Comparison of ENCODE assay signal across 9 cellular contexts in the genomic region with DNA sequence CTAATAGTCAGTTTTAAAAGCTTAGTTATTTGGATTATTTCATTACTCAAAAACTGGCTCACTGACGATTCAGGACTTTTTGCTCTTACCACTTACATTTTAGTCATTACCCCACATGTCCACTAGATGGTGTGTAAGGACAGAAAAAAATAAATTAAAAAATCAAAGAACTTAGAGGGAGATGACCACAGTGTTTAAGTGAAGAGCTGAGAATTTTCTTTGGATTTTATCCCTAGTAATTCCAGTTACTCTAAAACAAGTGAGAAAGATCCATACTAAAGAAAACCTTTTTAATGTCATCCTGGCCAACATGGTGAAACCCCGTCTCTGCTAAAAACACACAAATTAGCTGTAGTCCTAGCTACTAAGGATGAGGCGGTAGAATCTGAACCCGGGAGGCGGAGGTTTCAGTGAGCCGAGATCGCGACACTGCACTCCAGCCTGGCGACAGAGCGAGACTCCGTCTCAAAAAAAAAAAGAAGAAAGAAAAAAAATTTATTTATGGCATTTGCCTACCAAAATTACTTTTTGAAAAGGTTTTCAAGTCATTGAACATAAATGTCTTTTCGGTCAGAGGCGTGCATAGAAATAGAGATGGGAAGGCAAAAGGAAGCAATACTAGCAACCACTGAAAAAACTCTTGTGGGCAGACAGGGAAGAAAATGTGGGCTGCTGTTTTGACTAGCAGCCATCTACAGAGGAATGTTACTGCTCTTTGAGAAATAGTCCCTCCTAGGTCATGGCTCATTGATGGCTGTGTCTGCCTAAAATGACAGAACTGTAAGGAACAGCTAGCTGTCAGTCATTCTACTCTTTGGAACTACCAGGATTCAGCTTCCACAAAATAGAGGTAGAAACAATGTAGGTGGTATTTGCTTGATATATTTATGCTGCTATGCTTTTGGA. TPM values are rescaled to one million over a fixed set of nuclear protein-coding genes. Genes with fewer than 3 reads are reported as not detected.
DNase-seq lines count a peak whose midpoint lies in the region; ATAC-seq, FAIRE-seq and TF ChIP-seq lines count a peak whose summit lies in the region.
"Had no signal": no experiment of that assay in that cellular context is flagged by ENCODE, and none has a peak within 500 bp of the region (broad histone marks: within the 10 kb centered on the region; RNA-seq: fewer than 3 reads in every experiment).

No MANE protein-coding gene starts in this region.

- peak; percentile 64 for ATAC-seq in HG02759 (IDR thresholded peaks at IDR 0.05; ENCODE audit: unreplicated experiment)

- no peaks in the 10 kb centered on the region for H3K9me2 ChIP-seq in hepatocyte (replicated peaks; ENCODE audit: insufficient read depth)

- intact Hi-C loops in ascending aorta (cut with DNase I), result loop anchor here (1.0 kb wide), 1 partner anchor 104 kb away; no protein-coding TSS in a partner anchor

- H3K4me1 ChIP-seq in ascending aorta, result no peaks in the 10 kb centered on the region
- peaks cover 3% of the 10 kb centered on the region for H3K4me1 ChIP-seq in hepatocyte (ENCODE audit: insufficient read depth)
- no peaks in the 10 kb centered on the region for H3K4me1 ChIP-seq in small intestine (ENCODE audit: control insufficient read depth in 2 of 2, insufficient read depth in 1 of 2, low read depth in 1 of 2, low read length in 1 of 2)

- H2AFZ ChIP-seq in hepatocyte, result peak overlapping the region; percentile 24

- 17% methylated on average over 13 of the region's 13 CpGs for WGBS in hepatocyte (ENCODE audit: low lambda C conversion rate, missing lambda C conversion rate)
- WGBS in small intestine, 3 donors, result 40 to 66% (median 52%) methylated on average over 13 of the region's 13 CpGs

- H4K20me1 ChIP-seq in hepatocyte (ENCODE audit: insufficient read depth, poor library complexity, severe bottlenecking), result no peaks in the 10 kb centered on the region

- TF ChIP-seq CTCF in GM13976 (IDR thresholded peaks at IDR 0.05; ENCODE audit: borderline replicate concordance, control extremely low read depth, extremely low read depth, insufficient read depth, missing control alignments) (peak; percentile 43), ascending aorta (IDR thresholded peaks at IDR 0.05) (peak; percentile 54 to 74 (median 67)), hepatocyte (IDR thresholded peaks at IDR 0.05; ENCODE audit: poor library complexity) (peak; percentile 78)

- H3K27me3 ChIP-seq in ascending aorta, result no peaks in the 10 kb centered on the region
- no peaks in the 10 kb centered on the region for H3K27me3 ChIP-seq in hepatocyte
- H3K27me3 ChIP-seq in small intestine (ENCODE audit: control insufficient read depth in 2 of 2, insufficient read depth in 2 of 2, low read length in 2 of 2), result no peaks in the 10 kb centered on the region

- peak overlapping the region; percentile 67 for H3K4me2 ChIP-seq in hepatocyte

- peak; percentile 92 for FAIRE-seq in small intestine (lab: Jason Lieb, UNC)

- in situ Hi-C loops in GM13976 (cut with MboI; ENCODE audit: low sequenced_read_pairs, unreplicated experiment), result no loop called here

- no peak overlapping the region for H3K27ac ChIP-seq in ascending aorta
- peak overlapping the region; percentile 1 for H3K27ac ChIP-seq in hepatocyte
- H3K27ac ChIP-seq in small intestine (ENCODE audit: low read depth in 1 of 2, low read length in 1 of 2), result no peak overlapping the region

- H3K36me3 ChIP-seq in ascending aorta (no peaks in the 10 kb centered on the region), hepatocyte (replicated peaks; ENCODE audit: insufficient read depth, low read depth) (no peaks in the 10 kb centered on the region), small intestine (ENCODE audit: control insufficient read depth in 2 of 2, insufficient read depth in 2 of 2, low read length in 2 of 2) (no peaks in the 10 kb centered on the region)

- H3K9me3 ChIP-seq in ascending aorta (no peaks in the 10 kb centered on the region), hepatocyte (ENCODE audit: low read depth) (no peaks in the 10 kb centered on the region), small intestine (ENCODE audit: control insufficient read depth, low read depth) (no peaks in the 10 kb centered on the region)

- H3K4me3 ChIP-seq in ascending aorta (peak overlapping the region; percentile 47 to 50), hepatocyte (no peak overlapping the region), small intestine (ENCODE audit: low read depth in 1 of 2, low read length in 2 of 2) (no peak overlapping the region)

- DNase-seq in CMK (ENCODE audit: low read depth), result peak; percentile 22
- peak; percentile 50 for DNase-seq in GM13976 (ENCODE audit: low spot score)
- DNase-seq in NCI-H1048 (lab: John Stamatoyannopoulos, UW), result peak; percentile 15
- DNase-seq in ascending aorta (ENCODE audit: low spot score in 2 of 2), result no peak
- DNase-seq in hepatocyte (ENCODE audit: low spot score), result peak; percentile 34
- DNase-seq in small intestine, result peak; percentile 55
- DNase-seq in activated CD4-positive, CD25-positive, alpha-beta regulatory T cell (lab: John Stamatoyannopoulos, UW), result no peak

- H3K79me2 ChIP-seq in hepatocyte, result no peaks in the 10 kb centered on the region

RNA-seq across cellular contexts. Expression of a gene that starts 26.6 kb away (rescaled TPM):
- total RNA-seq in ascending aorta, result not detected
- 0.17 TPM in 1 of 2 replicates, not detected in the other for total RNA-seq in hepatocyte
- not detected in 2 replicates for polyA plus RNA-seq in hepatocyte
- polyA plus RNA-seq in small intestine, result under 1 TPM in 2 of 3 donors, not detected in 1; 0.12 to 0.27 TPM
- total RNA-seq: urinary bladder had no signal
- polyA plus RNA-seq: urinary bladder had no signal

Comparison
In these comparisons a context has a peak if more than half of its experiments do, and no peak if none do; other contexts are left out.
1. DNase-seq: peak in CMK (single experiment), GM13976 (single experiment), NCI-H1048 (single experiment), hepatocyte (single experiment) and small intestine (single experiment); none in ascending aorta (0 of 2) and activated CD4-positive, CD25-positive, alpha-beta regulatory T cell (0 of 4).
2. H3K4me3 ChIP-seq: peak in ascending aorta (2 of 2); none in hepatocyte (single experiment) and small intestine (0 of 2).
3. Peak in every context shown above with its lines, with median percentiles within 50 percentile points of each other: CTCF ChIP-seq.